18 cellular contexts compared by ENCODE assay signal in genomic region chr17:73586153-73586906, GRCh38. TPM values are rescaled to one million over a fixed set of nuclear protein-coding genes. Genes with fewer than 3 reads are reported as not detected.
DNase-seq lines count a peak whose midpoint lies in the region; ATAC-seq and TF ChIP-seq lines count a peak whose summit lies in the region.
"Had no signal": no experiment of that assay in that cellular context is flagged by ENCODE, and none has a peak within 500 bp of the region (broad histone marks: within the 10 kb centered on the region; RNA-seq: fewer than 3 reads in every experiment).

No MANE protein-coding gene starts in this region.

- CTCF ChIA-PET in GM10248 (lab: Yijun Ruan, JAX) = interaction anchor here (1.1 to 2.7 kb wide), 4 partner anchors 7 to 366 kb away, joined by 3 to 17 read pairs (median 4); no protein-coding TSS in a partner anchor

- ATAC-seq in GM21515 (IDR thresholded peaks at IDR 0.05; ENCODE audit: unreplicated experiment) = no peak
- ATAC-seq: lower lobe of right lung, pancreas had no signal

- in situ Hi-C loops in Caki2 (cut with HindIII; ENCODE audit: low pct_unique_long_range_greater_than_20kb, low sequenced_read_pairs) = no loop called here

- POLR2A ChIA-PET in GM10248 (lab: Yijun Ruan, JAX) = no interaction called here

- TF ChIP-seq CTCF in AG10803 (conservative IDR thresholded peaks at IDR 0.05; ENCODE audit: low read length) (no peak), GM10248 (IDR thresholded peaks at IDR 0.05; ENCODE audit: control extremely low read depth, extremely low read depth, low read depth, missing control alignments) (no peak)

- H3K4me3 ChIP-seq in AG10803 (ENCODE audit: low read length) = no peak overlapping the region
- H3K4me3 ChIP-seq: heart left ventricle, lower lobe of right lung, pancreas, vagina had no signal

- DNase-seq in AG10803 (ENCODE audit: low read depth) (peak; percentile 12), Caki2 (ENCODE audit: low read depth) (peak; percentile 80), NCI-H82 (lab: John Stamatoyannopoulos, UW) (peak; percentile 79), kidney tubule cell (ENCODE audit: low spot score) (peak; percentile 13), OCI-M1 (lab: John Stamatoyannopoulos, UW) (no peak), GM10248 (ENCODE audit: extremely low spot score) (no peak)
- DNase-seq in activated CD8-positive, alpha-beta memory T cell treated with anti-CD3 and anti-CD28 coated beads, Interleukin-2, amount 50 U/mL, for 48 hours = no peak
- DNase-seq: activated T-cell treated with anti-CD3 and anti-CD28 coated beads, Interleukin-2, amount 50 U/mL, for 1 hour; DMS153; lower lobe of right lung; NCI-H1694 treated with DMSO at 0.1 percent for 48 hours; NCI-H774; pancreas; stimulated activated CD4-positive, alpha-beta T cell treated with anti-CD3 and anti-CD28 coated beads, Interleukin-2, amount 100 ng/mL, for 48 hours had no signal

RNA-seq across cellular contexts. Expression of gene SDK2, which starts 57.9 kb away (rescaled TPM):
- 0.06 and 0.14 TPM in 2 replicates for total RNA-seq in Caki2 (2014; rRNA removed; shearing (Covaris generic); ENCODE audit: low replicate concordance)
- total RNA-seq: myocyte had no signal

Comparison
In these comparisons a context has a peak if more than half of its experiments do, and no peak if none do; other contexts are left out.
1. DNase-seq: peak in AG10803 (single experiment), Caki2 (single experiment), NCI-H82 (single experiment) and kidney tubule cell (single experiment); none in OCI-M1 (single experiment), activated CD8-positive, alpha-beta memory T cell treated with anti-CD3 and anti-CD28 coated beads, Interleukin-2, amount 50 U/mL, for 48 hours (single experiment) and GM10248 (single experiment).